ENCODE assay signal across 8 cellular contexts in genomic region chr20:45910670-45911485, GRCh38. TPM values are rescaled to one million over a fixed set of nuclear protein-coding genes. Genes with fewer than 3 reads are reported as not detected.
DNase-seq lines count a peak whose midpoint lies in the region; ATAC-seq and TF ChIP-seq lines count a peak whose summit lies in the region.

No MANE protein-coding gene starts in this region.

- TF ChIP-seq POLR2A in uterus (IDR thresholded peaks at IDR 0.05) = peak; percentile 83 to 87

- H3K4me1 ChIP-seq in uterus = no peaks in the 10 kb centered on the region

- ATAC-seq in GM21825 (IDR thresholded peaks at IDR 0.05; ENCODE audit: unreplicated experiment) (peak; percentile 81), T-helper 17 cell (peak; percentile 91)

- H3K27ac Mint-ChIP-seq in T-helper 17 cell = peak overlapping the region; percentile 1

- no peaks in the 10 kb centered on the region for H3K27me3 ChIP-seq in uterus

- H3K27me3 Mint-ChIP-seq in T-helper 17 cell = peaks cover 10% of the 10 kb centered on the region

- H3K36me3 ChIP-seq in uterus = no peaks in the 10 kb centered on the region

- DNase-seq in ELF-1 (ENCODE audit: low read depth, low spot score) (peak; percentile 100), Kasumi-1 (lab: John Stamatoyannopoulos, UW) (peak; percentile 98 to 99), T-helper 17 cell (peak; percentile 71 to 82 (median 72)), anterior cingulate cortex (lab: John Stamatoyannopoulos, UW) (peak; percentile 10 to 93 (median 75)), hepatic stellate cell (ENCODE audit: low spot score) (peak; percentile 95), putamen (ENCODE audit: low spot score) (peak; percentile 80), uterus (peak; percentile 100)

- H3K4me3 ChIP-seq in uterus = peak overlapping the region; percentile 48 to 78

- H3K4me1 Mint-ChIP-seq in T-helper 17 cell = peaks cover 10% of the 10 kb centered on the region

- H3K27ac ChIP-seq in uterus = peak overlapping the region; percentile 90 to 96

- peak overlapping the region; percentile 86 for H3K4me3 Mint-ChIP-seq in T-helper 17 cell

- H3K9me3 ChIP-seq in T-helper 17 cell (ENCODE audit: control insufficient read depth, low read length, poor library complexity, severe bottlenecking) = no peaks in the 10 kb centered on the region
- no peaks in the 10 kb centered on the region for H3K9me3 ChIP-seq in uterus

- TF ChIP-seq CTCF in uterus (IDR thresholded peaks at IDR 0.05) = peak in 1 of 4 experiments; percentile 16

- no peaks in the 10 kb centered on the region for H3K36me3 Mint-ChIP-seq in T-helper 17 cell (ENCODE audit: low read depth)

- intact Hi-C loops in uterus (cut with DNase I; ENCODE audit: low total_unique reads) = no loop called here

RNA-seq across cellular contexts. Expression of gene PLTP, which starts 1.1 kb away (rescaled TPM):
- total RNA-seq in T-helper 17 cell (1 to 10 TPM in 1 of 2 donors, not detected in 1; 1.5 TPM), uterus (100 to 1,000 TPM in 2 of 4 donors, 10 to 100 TPM in 2; 31.2 to 221 (median 113) TPM)

RNA-seq across cellular contexts. Expression of gene CTSA, which starts 19.7 kb away (rescaled TPM):
- 100 to 1,000 TPM; 121 to 200 TPM for total RNA-seq in T-helper 17 cell
- total RNA-seq in uterus = 10 to 100 TPM; 20.6 to 66.9 (median 32.5) TPM

RNA-seq across cellular contexts. Expression of gene NEURL2, which starts 19.9 kb away (rescaled TPM):
- total RNA-seq in T-helper 17 cell (1 to 10 TPM; 1.5 to 2.1 TPM), uterus (10 to 100 TPM in 1 of 4 donors, 1 to 10 TPM in 2, under 1 TPM in 1; 0.29 to 11.5 (median 4.7) TPM)

RNA-seq across cellular contexts. Expression of gene SPATA25, which starts 23.5 kb away (rescaled TPM):
- total RNA-seq in T-helper 17 cell (1 to 10 TPM in 1 of 2 donors, under 1 TPM in 1; 0.94 to 1.3 TPM), uterus (10 to 100 TPM in 1 of 4 donors, 1 to 10 TPM in 3; 2.6 to 16.2 (median 6.0) TPM)

RNA-seq across cellular contexts. Expression of gene PCIF1, which starts 23.6 kb away (rescaled TPM):
- total RNA-seq in T-helper 17 cell (10 to 100 TPM; 72.4 to 73.7 TPM), uterus (10 to 100 TPM; 11.0 to 71.0 (median 40.0) TPM)

Comparison
In these comparisons a context has a peak if more than half of its experiments do, and no peak if none do; other contexts are left out.
1. Peak in every context shown above with its lines: DNase-seq, ATAC-seq, H3K4me3 ChIP-seq and H3K27ac ChIP-seq.
2. RNA of gene PLTP, which starts 1.1 kb away (total RNA-seq): 31.2 to 221 TPM in uterus; 1.5 TPM in T-helper 17 cell; every median in the first group is over 10 times any median in the second.